ENCODE assay signal across 1 cellular context in genomic region chr9:136900556-136900955, GRCh38.
TF ChIP-seq lines count a peak whose summit lies in the region.

No MANE protein-coding gene starts in this region.

TF ChIP-seq in GM12878, 131 proteins besides CTCF, POLR2A, EP300 and RAD21:
- TF ChIP-seq USF1 (IDR thresholded peaks at IDR 0.05; ENCODE audit: borderline replicate concordance, extremely low read length, insufficient read depth, low read depth, low read length) (no peak), CEBPB (IDR thresholded peaks at IDR 0.05; ENCODE audit: borderline replicate concordance in 1 of 2, low read depth in 2 of 2, low read length in 2 of 2) (no peak), CUX1 (IDR thresholded peaks at IDR 0.05; ENCODE audit: insufficient replicate concordance, low read depth, low read length) (no peak), BACH1 (IDR thresholded peaks at IDR 0.05; ENCODE audit: borderline replicate concordance) (no peak), TCF7 (IDR thresholded peaks at IDR 0.05; ENCODE audit: borderline replicate concordance) (no peak), MAX (IDR thresholded peaks at IDR 0.05; ENCODE audit: low read depth, low read length) (no peak), ZNF592 (IDR thresholded peaks at IDR 0.05) (no peak), NRF1 (conservative IDR thresholded peaks at IDR 0.05; ENCODE audit: low read depth, low read length) (no peak), SREBF2 (IDR thresholded peaks at IDR 0.05; ENCODE audit: low read length) (no peak), E4F1 (IDR thresholded peaks at IDR 0.05; ENCODE audit: borderline replicate concordance, partially characterized antibody) (no peak), SREBF1 (IDR thresholded peaks at IDR 0.05; ENCODE audit: low read length) (no peak), EED (IDR thresholded peaks at IDR 0.05; ENCODE audit: low read depth) (no peak), POLR2AphosphoS2 (IDR thresholded peaks at IDR 0.05; ENCODE audit: low read depth, low read length) (no peak), HDAC6 (IDR thresholded peaks at IDR 0.05; ENCODE audit: unreplicated experiment) (no peak), TARDBP (IDR thresholded peaks at IDR 0.05; ENCODE audit: borderline replicate concordance) (no peak), LARP7 (IDR thresholded peaks at IDR 0.05) (no peak), MEF2A (IDR thresholded peaks at IDR 0.05; ENCODE audit: insufficient read depth, low read depth, low read length) (no peak), MTA3 (IDR thresholded peaks at IDR 0.05; ENCODE audit: borderline replicate concordance, low read length) (no peak), ZNF24 (IDR thresholded peaks at IDR 0.05) (no peak)
